In the genomic region with DNA sequence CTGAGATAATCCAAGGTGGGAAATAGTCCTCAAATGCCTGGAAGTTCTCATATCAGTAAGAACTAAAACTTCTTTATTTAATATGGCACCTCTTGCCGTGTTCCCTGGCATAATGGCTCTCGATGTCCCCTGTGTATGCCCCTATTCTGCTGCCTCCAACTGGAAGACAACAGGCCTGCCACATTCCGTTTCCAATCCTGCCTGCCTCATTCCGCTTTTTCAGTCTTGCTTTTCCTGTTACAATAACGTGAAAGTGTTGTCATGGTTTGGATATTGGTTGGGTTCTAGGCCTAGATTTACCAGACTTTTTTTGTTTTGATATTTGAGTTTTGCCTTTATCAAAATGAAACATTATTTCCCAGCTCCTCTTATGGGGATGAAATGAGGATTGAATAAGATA, we compare ENCODE assay signal across 26 cellular contexts.
"Had no signal": no experiment of that assay in that cellular context is flagged by ENCODE, and none has a peak within 500 bp of the region (broad histone marks: within the 10 kb centered on the region; RNA-seq: fewer than 3 reads in every experiment).

No MANE protein-coding gene starts in this region.

- H3K27me3 Mint-ChIP-seq: activated CD4-positive, alpha-beta memory T cell treated with anti-CD3 and anti-CD28 coated beads, Interleukin-2, amount 10 ng/mL, durations not matched to agents 7 days and 5 days; activated CD4-positive, alpha-beta T cell treated with anti-CD3 and anti-CD28 coated beads, Interleukin-2, amount 10 ng/mL, durations not matched to agents 7 days and 5 days; activated naive CD4-positive, alpha-beta T cell treated with anti-CD3 and anti-CD28 coated beads, Interleukin-2, amount 10 ng/mL, durations not matched to agents 7 days and 5 days; activated naive CD8-positive, alpha-beta T cell treated with anti-CD3 and anti-CD28 coated beads, Interleukin-2, amount 10 ng/mL, durations not matched to agents 7 days and 5 days; activated T-cell treated with anti-CD3 and anti-CD28 coated beads, Interleukin-2, amount 50 U/mL, for 24 hours; brain; central memory CD8-positive, alpha-beta T cell; effector memory CD8-positive, alpha-beta T cell had no signal

- H3K9me3 Mint-ChIP-seq: activated CD4-positive, alpha-beta memory T cell treated with anti-CD3 and anti-CD28 coated beads, Interleukin-2, amount 10 ng/mL, durations not matched to agents 7 days and 5 days; activated CD4-positive, alpha-beta T cell treated with anti-CD3 and anti-CD28 coated beads, Interleukin-2, amount 10 ng/mL, durations not matched to agents 7 days and 5 days; activated naive CD4-positive, alpha-beta T cell treated with anti-CD3 and anti-CD28 coated beads, Interleukin-2, amount 10 ng/mL, durations not matched to agents 7 days and 5 days; activated naive CD4-positive, alpha-beta T cell treated with anti-CD3 and anti-CD28 coated beads, Interleukin-2, amount 50 U/mL, for 72 hours; activated naive CD8-positive, alpha-beta T cell treated with anti-CD3 and anti-CD28 coated beads, Interleukin-2, amount 10 ng/mL, durations not matched to agents 7 days and 5 days; activated T-cell treated with anti-CD3 and anti-CD28 coated beads, Interleukin-2, amount 50 U/mL, for 24 hours; activated T-cell treated with anti-CD3 and anti-CD28 coated beads, Interleukin-2, amount 50 U/mL, for 72 hours; brain; central memory CD8-positive, alpha-beta T cell; effector memory CD8-positive, alpha-beta T cell had no signal

- H3K4me3 Mint-ChIP-seq: activated CD4-positive, alpha-beta memory T cell treated with anti-CD3 and anti-CD28 coated beads, Interleukin-2, amount 10 ng/mL, durations not matched to agents 7 days and 5 days; activated CD4-positive, alpha-beta T cell treated with anti-CD3 and anti-CD28 coated beads, Interleukin-2, amount 10 ng/mL, durations not matched to agents 7 days and 5 days; activated naive CD4-positive, alpha-beta T cell treated with anti-CD3 and anti-CD28 coated beads, Interleukin-2, amount 10 ng/mL, durations not matched to agents 7 days and 5 days; activated naive CD8-positive, alpha-beta T cell treated with anti-CD3 and anti-CD28 coated beads, Interleukin-2, amount 10 ng/mL, durations not matched to agents 7 days and 5 days; activated T-cell treated with anti-CD3 and anti-CD28 coated beads, Interleukin-2, amount 50 U/mL, for 24 hours; activated T-cell treated with anti-CD3 and anti-CD28 coated beads, Interleukin-2, amount 50 U/mL, for 72 hours; brain; central memory CD8-positive, alpha-beta T cell; effector memory CD8-positive, alpha-beta T cell had no signal

- H3K27me3 ChIP-seq: ascending aorta, esophagus muscularis mucosa, gastroesophageal sphincter had no signal

- DNase-seq: activated CD4-positive, alpha-beta memory T cell treated with anti-CD3 and anti-CD28 coated beads, Interleukin-2, amount 10 ng/mL, durations not matched to agents 7 days and 5 days; activated CD4-positive, alpha-beta T cell treated with anti-CD3 and anti-CD28 coated beads for 1 hour; activated CD4-positive, alpha-beta T cell treated with anti-CD3 and anti-CD28 coated beads for 4 hours; activated CD4-positive, alpha-beta T cell treated with anti-CD3 and anti-CD28 coated beads, Interleukin-2, amount 10 ng/mL, durations not matched to agents 7 days and 5 days; activated CD4-positive, alpha-beta T cell treated with anti-CD3 and anti-CD28 coated beads, Interleukin-2, amount 50 U/mL, for 4 hours; activated CD8-positive, alpha-beta memory T cell treated with anti-CD3 and anti-CD28 coated beads, Interleukin-2, amount 50 U/mL, for 48 hours; activated gamma-delta T cell; activated naive CD4-positive, alpha-beta T cell; activated naive CD4-positive, alpha-beta T cell treated with anti-CD3 and anti-CD28 coated beads, Interleukin-2, amount 10 ng/mL, durations not matched to agents 7 days and 5 days; activated naive CD8-positive, alpha-beta T cell treated with anti-CD3 and anti-CD28 coated beads, Interleukin-2, amount 10 ng/mL, durations not matched to agents 7 days and 5 days; activated T-cell treated with anti-CD3 and anti-CD28 coated beads for 4 hours; activated T-cell treated with anti-CD3 and anti-CD28 coated beads, Interleukin-2, amount 50 U/mL, for 24 hours; activated T-cell treated with anti-CD3 and anti-CD28 coated beads, Interleukin-2, amount 50 U/mL, for 72 hours; cortex of kidney; dermis blood vessel endothelial cell; effector CD4-positive, alpha-beta T cell; effector memory CD8-positive, alpha-beta T cell; erythroblast; foreskin melanocyte; T-helper 2 cell had no signal

- H3K27ac ChIP-seq: ascending aorta, esophagus muscularis mucosa, gastroesophageal sphincter had no signal

- H3K4me1 Mint-ChIP-seq: activated CD4-positive, alpha-beta T cell treated with anti-CD3 and anti-CD28 coated beads, Interleukin-2, amount 10 ng/mL, durations not matched to agents 7 days and 5 days; activated naive CD4-positive, alpha-beta T cell treated with anti-CD3 and anti-CD28 coated beads, Interleukin-2, amount 10 ng/mL, durations not matched to agents 7 days and 5 days; activated naive CD8-positive, alpha-beta T cell treated with anti-CD3 and anti-CD28 coated beads, Interleukin-2, amount 10 ng/mL, durations not matched to agents 7 days and 5 days had no signal

- H3K4me3 ChIP-seq: ascending aorta, esophagus muscularis mucosa, gastroesophageal sphincter had no signal

- H3K9me3 ChIP-seq: ascending aorta, esophagus muscularis mucosa, gastroesophageal sphincter had no signal

- ATAC-seq: activated naive CD4-positive, alpha-beta T cell treated with anti-CD3 and anti-CD28 coated beads, Interleukin-2, amount 50 U/mL, for 72 hours; activated T-cell treated with anti-CD3 and anti-CD28 coated beads, Interleukin-2, amount 50 U/mL, for 72 hours; effector memory CD8-positive, alpha-beta T cell; gastroesophageal sphincter had no signal

- H3K4me1 ChIP-seq: ascending aorta, esophagus muscularis mucosa, gastroesophageal sphincter had no signal

- H3K27ac Mint-ChIP-seq: activated CD4-positive, alpha-beta memory T cell treated with anti-CD3 and anti-CD28 coated beads, Interleukin-2, amount 10 ng/mL, durations not matched to agents 7 days and 5 days; activated CD4-positive, alpha-beta T cell treated with anti-CD3 and anti-CD28 coated beads, Interleukin-2, amount 10 ng/mL, durations not matched to agents 7 days and 5 days; activated naive CD4-positive, alpha-beta T cell treated with anti-CD3 and anti-CD28 coated beads, Interleukin-2, amount 10 ng/mL, durations not matched to agents 7 days and 5 days; activated naive CD4-positive, alpha-beta T cell treated with anti-CD3 and anti-CD28 coated beads, Interleukin-2, amount 50 U/mL, for 72 hours; activated naive CD8-positive, alpha-beta T cell treated with anti-CD3 and anti-CD28 coated beads, Interleukin-2, amount 10 ng/mL, durations not matched to agents 7 days and 5 days; activated T-cell treated with anti-CD3 and anti-CD28 coated beads, Interleukin-2, amount 50 U/mL, for 24 hours; activated T-cell treated with anti-CD3 and anti-CD28 coated beads, Interleukin-2, amount 50 U/mL, for 72 hours had no signal
